Comparison of ENCODE assay signal across 25 cellular contexts in the genomic region with DNA sequence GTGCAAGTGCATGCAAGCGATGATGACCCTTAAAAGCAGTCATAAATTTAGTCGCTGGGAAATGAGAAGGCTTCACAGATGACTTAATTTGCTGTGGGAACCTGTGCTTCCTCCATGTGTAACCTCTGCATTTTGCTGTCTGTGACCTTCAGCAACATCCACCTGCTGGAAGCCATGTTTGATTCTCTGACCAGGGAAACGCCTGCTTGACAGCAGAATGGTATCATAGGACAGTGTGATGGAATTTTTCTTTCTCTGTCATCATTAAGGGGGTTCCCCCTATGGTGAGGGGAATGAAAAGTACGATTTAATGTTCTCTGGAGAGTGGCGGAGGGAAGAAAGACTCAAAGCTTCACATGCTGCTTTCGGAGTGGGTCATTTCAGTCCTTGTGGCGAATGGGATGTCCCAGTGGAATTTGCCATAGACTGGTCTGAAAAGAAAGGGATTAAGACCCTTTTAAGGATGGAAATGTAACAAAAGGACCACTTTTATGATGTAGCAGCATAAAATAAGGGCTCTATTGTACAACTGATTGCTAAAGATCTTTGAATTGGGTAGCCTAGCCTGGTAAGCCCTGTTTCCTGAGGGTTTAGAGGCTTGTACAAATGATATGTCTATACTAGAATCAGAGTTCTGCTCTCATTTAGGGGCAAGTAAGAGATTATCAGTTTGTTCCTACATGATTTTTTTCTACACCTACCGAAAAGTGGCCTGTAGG.
"Had no signal": no experiment of that assay in that cellular context is flagged by ENCODE, and none has a peak within 500 bp of the region (broad histone marks: within the 10 kb centered on the region; RNA-seq: fewer than 3 reads in every experiment).

No MANE protein-coding gene starts in this region.

- H2AFZ ChIP-seq: parathyroid adenoma had no signal

- H3K4me1 ChIP-seq: heart right ventricle, left lung, parathyroid adenoma, stomach, transverse colon, vagina had no signal

- H3K4me3 ChIP-seq: cardiac muscle cell, heart right ventricle, left lung, lung, stomach, transverse colon, vagina had no signal

- ATAC-seq: activated CD4-positive, CD25-positive, alpha-beta regulatory T cell treated with anti-CD3 and anti-CD28 coated beads, Interleukin-2, amount 50 U/mL, for 24 hours; activated CD8-positive, alpha-beta memory T cell treated with anti-CD3 and anti-CD28 coated beads, Interleukin-2, amount 10 ng/mL, durations not matched to agents 7 days and 5 days; activated CD8-positive, alpha-beta T cell treated with anti-CD3 and anti-CD28 coated beads for 36 hours; activated naive CD8-positive, alpha-beta T cell treated with anti-CD3 and anti-CD28 coated beads, Interleukin-2, amount 50 U/mL, for 24 hours; heart right ventricle; left lung; naive thymus-derived CD4-positive, alpha-beta T cell; right cardiac atrium; stimulated activated effector memory CD8-positive, alpha-beta T cell treated with anti-CD3 and anti-CD28 coated beads, Interleukin-12 subunit alpha, Interleukin-12 subunit beta, amount 100 ng/mL, for 72 hours had no signal

- H3K36me3 ChIP-seq: cardiac muscle cell, heart right ventricle, left lung, stomach, transverse colon, vagina had no signal

- DNase-seq: activated CD4-positive, alpha-beta T cell treated with anti-CD3 and anti-CD28 coated beads, Interleukin-2, amount 10 ng/mL, durations not matched to agents 7 days and 5 days; activated CD8-positive, alpha-beta memory T cell treated with anti-CD3 and anti-CD28 coated beads, Interleukin-2, amount 10 ng/mL, durations not matched to agents 7 days and 5 days; activated CD8-positive, alpha-beta T cell treated with anti-CD3 and anti-CD28 coated beads for 36 hours; activated gamma-delta T cell; activated naive CD4-positive, alpha-beta T cell treated with anti-CD3 and anti-CD28 coated beads, Interleukin-2, amount 50 U/mL, for 16 hours; activated naive CD8-positive, alpha-beta T cell treated with anti-CD3 and anti-CD28 coated beads, Interleukin-2, amount 50 U/mL, for 24 hours; activated T-cell treated with anti-CD3 and anti-CD28 coated beads for 4 hours; cortex of kidney; erythroblast; foreskin fibroblast; heart right ventricle; kidney; left lung; naive thymus-derived CD4-positive, alpha-beta T cell; right cardiac atrium; stimulated activated CD4-positive, alpha-beta T cell treated with anti-CD3 and anti-CD28 coated beads, Interleukin-1b, Interleukin-23, amount 100 ng/mL, for 48 hours; stomach; transverse colon had no signal

- H3K27me3 ChIP-seq: cardiac muscle cell, heart right ventricle, left lung, stomach, transverse colon, vagina had no signal

- H3K9ac ChIP-seq: parathyroid adenoma had no signal

- H3K27ac ChIP-seq: cardiac muscle cell, heart right ventricle, left lung, parathyroid adenoma, stomach, transverse colon, vagina, VCaP had no signal

- H3K9me3 ChIP-seq: heart right ventricle, left lung, stomach, transverse colon, vagina had no signal

- FAIRE-seq: kidney had no signal

- H3K79me2 ChIP-seq: parathyroid adenoma had no signal
